Comparison of ENCODE assay signal across 18 cellular contexts in genomic region chr14:103340480-103341212, GRCh38. TPM values are rescaled to one million over a fixed set of nuclear protein-coding genes. Genes with fewer than 3 reads are reported as not detected.
A peak's percentile ranks its signal among the peaks of the same experiment; 100 is the strongest.
DNase-seq lines count a peak whose midpoint lies in the region; ATAC-seq and TF ChIP-seq lines count a peak whose summit lies in the region.
"Had no signal": no experiment of that assay in that cellular context is flagged by ENCODE, and none has a peak within 500 bp of the region (broad histone marks: within the 10 kb centered on the region; RNA-seq: fewer than 3 reads in every experiment).

No MANE protein-coding gene starts in this region.

- H3K4me1 ChIP-seq in adipocyte (ENCODE audit: control insufficient read depth, insufficient read depth, low read length): peaks cover 37% of the 10 kb centered on the region

- peaks cover 39% of the 10 kb centered on the region for H3K4me1 Mint-ChIP-seq in activated T-cell treated with anti-CD3 and anti-CD28 coated beads, Interleukin-2, amount 50 U/mL, for 72 hours (ENCODE audit: low read depth)
- H3K4me1 Mint-ChIP-seq in IgD-negative memory B cell (peaks cover 6 to 27% (median 22%) of the 10 kb centered on the region in 3 donors), neural crest cell (peaks cover 29% of the 10 kb centered on the region)

- no peak overlapping the region for H3K4me3 ChIP-seq in adipocyte (ENCODE audit: low read length)
- H3K4me3 ChIP-seq: testis had no signal

- peak overlapping the region; percentile 13 for H3K9ac ChIP-seq in adipocyte (ENCODE audit: low read length)

- peak overlapping the region; percentile 93 for H3K27ac Mint-ChIP-seq in activated T-cell treated with anti-CD3 and anti-CD28 coated beads, Interleukin-2, amount 50 U/mL, for 72 hours
- H3K27ac Mint-ChIP-seq in IgD-negative memory B cell (peak overlapping the region in 2 of 3 donors; percentile 82 to 97), neural crest cell (ENCODE audit: unreplicated experiment) (no peak overlapping the region)

- TF ChIP-seq CTCF in neural crest cell (conservative IDR thresholded peaks at IDR 0.05): no peak

- no peak for ATAC-seq in activated T-cell treated with anti-CD3 and anti-CD28 coated beads, Interleukin-2, amount 50 U/mL, for 72 hours (replicated peaks in 1 of 2)
- ATAC-seq in HG02571 (IDR thresholded peaks at IDR 0.05; ENCODE audit: unreplicated experiment) (no peak), GM18511 (IDR thresholded peaks at IDR 0.05; ENCODE audit: unreplicated experiment) (no peak)
- ATAC-seq: left lobe of liver had no signal

- no peak overlapping the region for H3K4me3 Mint-ChIP-seq in activated T-cell treated with anti-CD3 and anti-CD28 coated beads, Interleukin-2, amount 50 U/mL, for 72 hours
- H3K4me3 Mint-ChIP-seq in IgD-negative memory B cell (peak overlapping the region in 1 of 4 donors; percentile 94), neural crest cell (peak overlapping the region; percentile 49)

- DNase-seq in activated T-cell treated with anti-CD3 and anti-CD28 coated beads, Interleukin-2, amount 50 U/mL, for 72 hours: no peak
- DNase-seq in activated T-cell treated with anti-CD3 and anti-CD28 coated beads for 4 hours: no peak
- no peak for DNase-seq in adipocyte (ENCODE audit: low read depth)
- no peak for DNase-seq in neural crest cell (ENCODE audit: low read depth, low spot score)
- no peak for DNase-seq in DMS 273 (lab: John Stamatoyannopoulos, UW; ENCODE audit: unreplicated experiment)
- DNase-seq: ACHN; activated CD4-positive, alpha-beta T cell treated with anti-CD3 and anti-CD28 coated beads, Interleukin-2, amount 50 U/mL, for 48 hours; anterior cingulate cortex; effector CD8-positive, alpha-beta T cell; KG1; NCI-H2081; occipital lobe; Right ventricle myocardium superior; testis had no signal

- H3K27me3 Mint-ChIP-seq in activated T-cell treated with anti-CD3 and anti-CD28 coated beads, Interleukin-2, amount 50 U/mL, for 72 hours (ENCODE audit: low read depth): no peaks in the 10 kb centered on the region
- no peaks in the 10 kb centered on the region for H3K27me3 Mint-ChIP-seq in IgD-negative memory B cell
- H3K27me3 Mint-ChIP-seq in neural crest cell (ENCODE audit: low read depth): no peaks in the 10 kb centered on the region

- no peaks in the 10 kb centered on the region for H3K9me3 ChIP-seq in adipocyte (ENCODE audit: control insufficient read depth, low read length)
- H3K9me3 ChIP-seq: testis had no signal

- peaks cover 34 to 76% of the 10 kb centered on the region in 2 donors for H3K36me3 Mint-ChIP-seq in activated T-cell treated with anti-CD3 and anti-CD28 coated beads, Interleukin-2, amount 50 U/mL, for 72 hours (ENCODE audit: insufficient read depth in 2 of 2)
- H3K36me3 Mint-ChIP-seq in IgD-negative memory B cell (peaks cover 2% of the 10 kb centered on the region), neural crest cell (ENCODE audit: low read depth) (peaks cover 50% of the 10 kb centered on the region)

- H3K9me3 Mint-ChIP-seq in activated T-cell treated with anti-CD3 and anti-CD28 coated beads, Interleukin-2, amount 50 U/mL, for 72 hours: no peaks in the 10 kb centered on the region
- no peaks in the 10 kb centered on the region for H3K9me3 Mint-ChIP-seq in IgD-negative memory B cell
- H3K9me3 Mint-ChIP-seq in neural crest cell: no peaks in the 10 kb centered on the region

- H3K36me3 ChIP-seq in adipocyte (ENCODE audit: control insufficient read depth, insufficient read depth, low read length, severe bottlenecking): peaks cover 96% of the 10 kb centered on the region

- H3K27me3 ChIP-seq in adipocyte (replicated peaks; ENCODE audit: control insufficient read depth, insufficient read depth, low read length): no peaks in the 10 kb centered on the region
- H3K27me3 ChIP-seq: testis had no signal

RNA-seq across cellular contexts. Expression of gene EIF5, which starts 6.6 kb away (rescaled TPM):
- 100 to 1,000 TPM; 295 to 377 TPM for total RNA-seq in activated T-cell treated with anti-CD3 and anti-CD28 coated beads, Interleukin-2, amount 50 U/mL, for 72 hours
- 372 TPM for polyA plus RNA-seq in IgD-negative memory B cell
- 458 and 483 TPM in 2 replicates for total RNA-seq in neural crest cell

RNA-seq across cellular contexts. Expression of gene MARK3, which starts 44.6 kb away (rescaled TPM):
- total RNA-seq in activated T-cell treated with anti-CD3 and anti-CD28 coated beads, Interleukin-2, amount 50 U/mL, for 72 hours: 10 to 100 TPM; 80.6 to 95.5 TPM
- polyA plus RNA-seq in IgD-negative memory B cell: 40.3 TPM
- total RNA-seq in neural crest cell: 98.8 and 109 TPM in 2 replicates
